ENCODE assay signal across 8 cellular contexts in genomic region chr12:46388427-46388992, GRCh38. TPM values are rescaled to one million over a fixed set of nuclear protein-coding genes. Genes with fewer than 3 reads are reported as not detected.
DNase-seq lines count a peak whose midpoint lies in the region; ATAC-seq and TF ChIP-seq lines count a peak whose summit lies in the region.

No MANE protein-coding gene starts in this region.

- no peak overlapping the region for H4K91ac ChIP-seq in mesenchymal stem cell (ENCODE audit: low read length)

- 67% methylated on average over 3 of the region's 3 CpGs for WGBS in mesenchymal stem cell

- no peaks in the 10 kb centered on the region for H3K36me3 ChIP-seq in OCI-LY7 (ENCODE audit: insufficient read depth, low read length)
- H3K36me3 ChIP-seq in mesenchymal stem cell (ENCODE audit: control insufficient read depth in 1 of 2, insufficient read depth in 2 of 2, low read depth in 1 of 2, low read length in 2 of 2): no peaks in the 10 kb centered on the region

- H3K14ac ChIP-seq in mesenchymal stem cell (ENCODE audit: low read length in 2 of 2): no peak overlapping the region

- H3K27ac ChIP-seq in OCI-LY7 (ENCODE audit: low read depth, low read length, poor library complexity, severe bottlenecking) (peak overlapping the region; percentile 59), mesenchymal stem cell (ENCODE audit: low read length, poor library complexity, severe bottlenecking) (peak overlapping the region; percentile 94)

- CTCF ChIA-PET in OCI-LY7 (lab: Charles Lee; ENCODE audit: unreplicated experiment): no interaction called here

- no peak overlapping the region for H2AK5ac ChIP-seq in mesenchymal stem cell (ENCODE audit: low read length, severe bottlenecking)

- no peak overlapping the region for H4K8ac ChIP-seq in mesenchymal stem cell (ENCODE audit: low read length)

- POLR2A ChIA-PET in OCI-LY7 (lab: Charles Lee): no interaction called here

- peaks cover 45% of the 10 kb centered on the region for H3K4me1 Mint-ChIP-seq in T-helper 1 cell treated with Interleukin-12 subunit alpha and Interleukin-12 subunit beta and Interleukin-4 antibody, amounts not matched to agents 30 μg/mL and 1 μg/mL, for 36 hours (ENCODE audit: low read depth)
- H3K4me1 Mint-ChIP-seq in T-helper 17 cell: peaks cover 14% of the 10 kb centered on the region

- peaks cover 5% of the 10 kb centered on the region; the same call in 1 of the 2 replicates for H4K20me1 ChIP-seq in OCI-LY7 (ENCODE audit: insufficient read depth, low read length)

- H3K9me3 Mint-ChIP-seq in T-helper 1 cell treated with Interleukin-12 subunit alpha and Interleukin-12 subunit beta and Interleukin-4 antibody, amounts not matched to agents 30 μg/mL and 1 μg/mL, for 36 hours: no peaks in the 10 kb centered on the region

- H3K9me3 ChIP-seq in OCI-LY7 (ENCODE audit: low read length) (no peaks in the 10 kb centered on the region), mesenchymal stem cell (ENCODE audit: control insufficient read depth, low read length) (no peaks in the 10 kb centered on the region), T-helper 17 cell (ENCODE audit: control insufficient read depth, low read length, poor library complexity, severe bottlenecking) (no peaks in the 10 kb centered on the region)

- no peak overlapping the region for H2BK15ac ChIP-seq in mesenchymal stem cell (ENCODE audit: low read depth, poor library complexity, severe bottlenecking)

- H3K18ac ChIP-seq in mesenchymal stem cell (ENCODE audit: low read depth in 1 of 2, low read length in 2 of 2): peak overlapping the region in 1 of 2 experiments; percentile 75

- H3K9me2 ChIP-seq in OCI-LY7 (ENCODE audit: insufficient read depth, low read length): no peaks in the 10 kb centered on the region

- H3K4me3 ChIP-seq in OCI-LY7 (ENCODE audit: low read depth, low read length, poor library complexity, severe bottlenecking) (peak overlapping the region; percentile 45), mesenchymal stem cell (ENCODE audit: insufficient read depth in 1 of 2, low read depth in 1 of 2, low read length in 2 of 2) (peak overlapping the region in 1 of 2 experiments; percentile 29)

- H3K36me3 Mint-ChIP-seq in T-helper 1 cell treated with Interleukin-12 subunit alpha and Interleukin-12 subunit beta and Interleukin-4 antibody, amounts not matched to agents 30 μg/mL and 1 μg/mL, for 36 hours (ENCODE audit: low read depth): peaks cover 27% of the 10 kb centered on the region
- no peaks in the 10 kb centered on the region for H3K36me3 Mint-ChIP-seq in T-helper 17 cell (ENCODE audit: low read depth)

- H3K4me1 ChIP-seq in OCI-LY7 (ENCODE audit: insufficient read depth, low read length, poor library complexity, severe bottlenecking) (peaks cover 75% of the 10 kb centered on the region), mesenchymal stem cell (ENCODE audit: control insufficient read depth, insufficient read depth, low read depth, low read length) (peaks cover 13% of the 10 kb centered on the region)

- intact Hi-C loops in OCI-LY7 (cut with micrococcal nuclease; ENCODE audit: unreplicated experiment): loop anchor here (10.0 kb wide), 2 partner anchors 826 to 1174 kb away; partner anchors contain the start of gene ANO6

- DNase-seq in T-helper 1 cell: no peak
- peak; percentile 86 for DNase-seq in OCI-LY7 (ENCODE audit: low spot score)
- no peak for DNase-seq in mesenchymal stem cell
- no peak for DNase-seq in NCI-H2029 treated with DMSO at 0.1 percent for 48 hours (lab: John Stamatoyannopoulos, UW)
- DNase-seq in T-helper 17 cell: no peak
- DNase-seq in activated CD4-positive, alpha-beta T cell treated with anti-CD3 and anti-CD28 coated beads for 4 hours: no peak

- H3K23ac ChIP-seq in mesenchymal stem cell (ENCODE audit: low read length in 2 of 2): no peak overlapping the region

- H2AFZ ChIP-seq in OCI-LY7 (ENCODE audit: low read length) (no peak overlapping the region), mesenchymal stem cell (ENCODE audit: low read depth, low read length) (no peak overlapping the region)

- ATAC-seq in HG02852 (IDR thresholded peaks at IDR 0.05; ENCODE audit: unreplicated experiment): peak; percentile 66
- ATAC-seq in T-helper 17 cell: no peak

- no peak overlapping the region for H2BK5ac ChIP-seq in mesenchymal stem cell (ENCODE audit: low read depth, low read length, poor library complexity, severe bottlenecking)

- H2BK120ac ChIP-seq in mesenchymal stem cell (ENCODE audit: low read depth, low read length): peak overlapping the region; percentile 34

- no peak for TF ChIP-seq CTCF in OCI-LY7 (conservative IDR thresholded peaks at IDR 0.05; ENCODE audit: low read length)

- peak overlapping the region; percentile 44 for H3K9ac ChIP-seq in mesenchymal stem cell (ENCODE audit: low read length)

- H3K27me3 Mint-ChIP-seq in T-helper 1 cell treated with Interleukin-12 subunit alpha and Interleukin-12 subunit beta and Interleukin-4 antibody, amounts not matched to agents 30 μg/mL and 1 μg/mL, for 36 hours (ENCODE audit: low read depth): no peaks in the 10 kb centered on the region
- no peaks in the 10 kb centered on the region for H3K27me3 Mint-ChIP-seq in T-helper 17 cell

- H3K27me3 ChIP-seq in mesenchymal stem cell (ENCODE audit: control insufficient read depth in 1 of 2, insufficient read depth in 1 of 2, low read length in 2 of 2): no peaks in the 10 kb centered on the region

- H3K79me1 ChIP-seq in mesenchymal stem cell (replicated peaks; ENCODE audit: low read length, poor library complexity, severe bottlenecking): peaks cover 3% of the 10 kb centered on the region

- H3K4ac ChIP-seq in mesenchymal stem cell (ENCODE audit: low read depth in 1 of 2, low read length in 2 of 2): no peak overlapping the region

- peak overlapping the region; percentile 31 for H3K27ac Mint-ChIP-seq in T-helper 1 cell treated with Interleukin-12 subunit alpha and Interleukin-12 subunit beta and Interleukin-4 antibody, amounts not matched to agents 30 μg/mL and 1 μg/mL, for 36 hours
- H3K27ac Mint-ChIP-seq in T-helper 17 cell: no peak overlapping the region

- H3K79me2 ChIP-seq in OCI-LY7 (ENCODE audit: insufficient read depth, low read depth, low read length): no peaks in the 10 kb centered on the region

- H2BK12ac ChIP-seq in mesenchymal stem cell (ENCODE audit: low read length in 2 of 2): no peak overlapping the region

- peak overlapping the region; percentile 9 for H3K4me3 Mint-ChIP-seq in T-helper 1 cell treated with Interleukin-12 subunit alpha and Interleukin-12 subunit beta and Interleukin-4 antibody, amounts not matched to agents 30 μg/mL and 1 μg/mL, for 36 hours
- H3K4me3 Mint-ChIP-seq in T-helper 17 cell: no peak overlapping the region

- BruUV-seq in OCI-LY7 (replicated peaks; lab: Mats Ljungman, UMichigan): no TSS peak

- peak overlapping the region; percentile 79 for H3K4me2 ChIP-seq in OCI-LY7 (ENCODE audit: low read length)
- H3K4me2 ChIP-seq in mesenchymal stem cell (ENCODE audit: low read length, poor library complexity, severe bottlenecking): no peak overlapping the region

RNA-seq across cellular contexts. Expression of gene SLC38A2, which starts 15.9 kb away (rescaled TPM):
- total RNA-seq in OCI-LY7 (2014; rRNA removed; shearing (Covaris generic)): 66.2 and 70.5 TPM in 2 replicates
- total RNA-seq in OCI-LY7 (2022) (93.5 and 107 TPM in 2 replicates), T-helper 17 cell (100 to 1,000 TPM; 124 to 173 TPM)
- 438 TPM for polyA plus RNA-seq in mesenchymal stem cell (2013, experiment 1 of 2)
- 429 TPM for polyA plus RNA-seq in mesenchymal stem cell (2013, experiment 2 of 2)
